In the genomic region with DNA sequence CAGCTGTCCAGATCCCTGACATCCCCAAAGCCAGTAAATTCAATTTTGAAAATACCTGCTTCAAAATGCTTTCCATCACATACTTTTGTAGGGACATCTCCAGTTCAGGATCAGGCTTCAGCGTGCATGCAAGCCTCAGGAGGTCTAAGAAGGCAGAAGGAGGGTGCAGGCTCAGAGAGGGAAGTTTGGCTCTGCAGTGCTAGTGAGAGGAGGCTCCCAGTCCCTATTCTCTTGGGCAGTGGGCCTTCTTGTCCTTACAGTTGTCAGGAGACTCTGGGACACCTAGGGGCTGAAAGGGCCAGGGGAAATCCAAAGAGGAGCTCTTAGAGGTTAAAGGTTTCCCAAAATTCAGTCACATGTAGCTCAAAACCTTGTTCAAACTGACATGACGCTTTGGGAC, we compare ENCODE assay signal across 21 cellular contexts. TPM values are rescaled to one million over a fixed set of nuclear protein-coding genes. Genes with fewer than 3 reads are reported as not detected.
"Had no signal": no experiment of that assay in that cellular context is flagged by ENCODE, and none has a peak within 500 bp of the region (broad histone marks: within the 10 kb centered on the region; RNA-seq: fewer than 3 reads in every experiment).

No MANE protein-coding gene starts in this region.

- H3K27ac Mint-ChIP-seq: effector memory CD8-positive, alpha-beta T cell; immature natural killer cell; naive thymus-derived CD4-positive, alpha-beta T cell; nephron progenitor cell; stimulated activated naive B cell treated with anti-CD40 and anti-IgM and Interleukin-4, amounts not matched to agents 10 μg/mL and 1 μg/mL and 100 μg/mL, for 72 hours; stimulated activated naive CD8-positive, alpha-beta T cell treated with anti-CD3 and anti-CD28 coated beads, Interleukin-15, amount 100 ng/mL, for 72 hours had no signal

- H3K27me3 Mint-ChIP-seq: stimulated activated naive B cell treated with anti-CD40 and anti-IgM and Interleukin-4, amounts not matched to agents 10 μg/mL and 1 μg/mL and 100 μg/mL, for 72 hours; stimulated activated naive CD8-positive, alpha-beta T cell treated with anti-CD3 and anti-CD28 coated beads, Interleukin-15, amount 100 ng/mL, for 72 hours had no signal

- H3K4me3 ChIP-seq: esophagus muscularis mucosa, gastroesophageal sphincter, lung, psoas muscle, right lobe of liver, testis, tibial nerve had no signal

- H3K4me3 Mint-ChIP-seq: effector memory CD8-positive, alpha-beta T cell; immature natural killer cell; naive thymus-derived CD4-positive, alpha-beta T cell; nephron progenitor cell; stimulated activated naive B cell treated with anti-CD40 and anti-IgM and Interleukin-4, amounts not matched to agents 10 μg/mL and 1 μg/mL and 100 μg/mL, for 72 hours; stimulated activated naive CD8-positive, alpha-beta T cell treated with anti-CD3 and anti-CD28 coated beads, Interleukin-15, amount 100 ng/mL, for 72 hours had no signal

- H3K4me1 Mint-ChIP-seq: immature natural killer cell; naive thymus-derived CD4-positive, alpha-beta T cell; stimulated activated naive CD8-positive, alpha-beta T cell treated with anti-CD3 and anti-CD28 coated beads, Interleukin-15, amount 100 ng/mL, for 72 hours had no signal

- ATAC-seq: effector memory CD8-positive, alpha-beta T cell; gastroesophageal sphincter; left ventricle myocardium superior; naive thymus-derived CD4-positive, alpha-beta T cell; psoas muscle; right lobe of liver; stimulated activated naive B cell treated with anti-CD40 and anti-IgM and Interleukin-4, amounts not matched to agents 10 μg/mL and 1 μg/mL and 100 μg/mL, for 72 hours; stimulated activated naive CD8-positive, alpha-beta T cell treated with anti-CD3 and anti-CD28 coated beads, Interleukin-15, amount 100 ng/mL, for 72 hours had no signal

- DNase-seq: effector memory CD8-positive, alpha-beta T cell; foreskin fibroblast; glutamatergic neuron; immature natural killer cell; left ventricle myocardium superior; naive thymus-derived CD4-positive, alpha-beta T cell; nephron progenitor cell; psoas muscle; retina; right lobe of liver; stimulated activated CD4-positive, alpha-beta T cell treated with anti-CD3 and anti-CD28 coated beads, Interleukin-4, amount 100 ng/mL, for 24 hours; stimulated activated naive B cell treated with anti-CD40 and anti-IgM and Interleukin-4, amounts not matched to agents 10 μg/mL and 1 μg/mL and 100 μg/mL, for 72 hours; stimulated activated naive CD8-positive, alpha-beta T cell treated with anti-CD3 and anti-CD28 coated beads, Interleukin-15, amount 100 ng/mL, for 72 hours; testis had no signal

- FAIRE-seq: keratinocyte had no signal

- H3K27ac ChIP-seq: epithelial cell of prostate, esophagus muscularis mucosa, gastroesophageal sphincter, psoas muscle, right lobe of liver, testis, tibial nerve had no signal

- H3K27me3 ChIP-seq: esophagus muscularis mucosa, gastroesophageal sphincter, right lobe of liver, testis, tibial nerve had no signal

- H3K36me3 Mint-ChIP-seq: immature natural killer cell; stimulated activated naive B cell treated with anti-CD40 and anti-IgM and Interleukin-4, amounts not matched to agents 10 μg/mL and 1 μg/mL and 100 μg/mL, for 72 hours had no signal

- H3K36me3 ChIP-seq: esophagus muscularis mucosa, gastroesophageal sphincter, right lobe of liver, tibial nerve had no signal

- H3K9me3 ChIP-seq: esophagus muscularis mucosa, gastroesophageal sphincter, psoas muscle, right lobe of liver, testis, tibial nerve had no signal

- H3K4me1 ChIP-seq: esophagus muscularis mucosa, gastroesophageal sphincter, psoas muscle, testis, tibial nerve had no signal

- H3K9me3 Mint-ChIP-seq: effector memory CD8-positive, alpha-beta T cell; immature natural killer cell; stimulated activated naive B cell treated with anti-CD40 and anti-IgM and Interleukin-4, amounts not matched to agents 10 μg/mL and 1 μg/mL and 100 μg/mL, for 72 hours; stimulated activated naive CD8-positive, alpha-beta T cell treated with anti-CD3 and anti-CD28 coated beads, Interleukin-15, amount 100 ng/mL, for 72 hours had no signal

RNA-seq across cellular contexts. Expression of a gene that starts 20.1 kb away (rescaled TPM):
- total RNA-seq: mononuclear cell, tibial nerve had no signal
- polyA plus RNA-seq: immature natural killer cell had no signal
